In the genomic region with DNA sequence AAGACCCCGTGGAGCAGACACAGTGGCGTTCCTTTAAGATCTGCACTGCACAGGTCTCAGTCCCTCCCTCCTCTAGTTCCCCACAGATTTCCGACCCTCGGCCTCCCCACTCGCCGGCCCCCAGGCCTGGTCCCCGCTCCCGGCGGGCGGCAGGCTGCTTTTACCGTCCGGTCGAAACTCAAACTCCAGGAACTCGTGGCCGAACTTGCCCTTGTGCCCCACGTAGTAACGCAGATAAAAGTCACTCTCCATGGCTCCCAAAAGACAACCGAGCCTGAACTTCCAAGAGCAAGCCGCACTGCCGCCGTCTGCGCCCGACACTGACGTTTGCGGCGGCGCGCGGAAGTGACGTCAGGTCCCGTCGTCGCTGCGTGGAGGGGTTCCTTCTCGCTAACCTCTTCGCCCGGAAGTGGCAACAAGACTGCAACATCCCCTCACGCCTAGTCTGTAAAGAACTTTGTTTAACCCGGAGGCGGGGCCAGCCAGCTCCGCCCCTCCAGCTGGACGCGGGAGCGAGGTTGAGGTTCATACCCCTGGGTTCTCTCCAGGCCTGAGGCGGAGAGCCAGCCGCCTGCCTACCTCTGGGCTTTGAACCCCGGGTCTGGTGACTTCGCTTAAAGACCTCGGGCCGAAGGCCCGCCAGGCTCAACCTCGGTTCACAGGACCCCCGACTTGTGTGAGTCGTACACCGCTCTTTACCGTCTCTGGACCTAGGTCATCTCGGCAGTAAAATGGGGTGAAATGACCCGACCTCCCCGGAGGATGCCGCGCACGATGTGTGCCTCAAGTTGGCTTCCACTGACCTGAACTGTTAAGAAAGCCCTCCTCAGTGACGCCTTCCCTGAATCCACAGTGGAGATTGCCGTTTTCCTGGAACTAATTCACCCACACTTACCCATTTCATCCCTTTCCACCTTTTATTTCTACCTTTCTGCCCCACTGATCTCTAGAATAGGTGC, we compare ENCODE assay signal across 8 cellular contexts. TPM values are rescaled to one million over a fixed set of nuclear protein-coding genes. Genes with fewer than 3 reads are reported as not detected.
A peak's percentile ranks its signal among the peaks of the same experiment; 100 is the strongest.
DNase-seq lines count a peak whose midpoint lies in the region; ATAC-seq and TF ChIP-seq lines count a peak whose summit lies in the region.

A gene (minus strand): TSS at position 322 of the 959 bp plus-strand sequence. CDS start 70 bp downstream, at position 252.

- H3K27ac Mint-ChIP-seq in activated T-cell treated with anti-CD3 and anti-CD28 coated beads, Interleukin-2, amount 50 U/mL, for 24 hours = peak within 1 kb of the TSS; percentile 97

- H3K4me3 Mint-ChIP-seq in activated T-cell treated with anti-CD3 and anti-CD28 coated beads, Interleukin-2, amount 50 U/mL, for 24 hours = peak within 1 kb of the TSS; percentile 98

- peak within 1 kb of the TSS; percentile 75 for H3K4me3 ChIP-seq in mucosa of stomach (ENCODE audit: low read length)

- peak within 1 kb of the TSS; percentile 95 for H3K9ac ChIP-seq in mucosa of stomach (ENCODE audit: low read length)

- H3K27me3 Mint-ChIP-seq in activated T-cell treated with anti-CD3 and anti-CD28 coated beads, Interleukin-2, amount 50 U/mL, for 24 hours = no peaks in the 10 kb centered on the region

- H3K27me3 ChIP-seq in mucosa of stomach (ENCODE audit: control insufficient read depth, insufficient read depth, low read length) = no peaks in the 10 kb centered on the region

- no peaks in the 10 kb centered on the region for H3K9me3 Mint-ChIP-seq in activated T-cell treated with anti-CD3 and anti-CD28 coated beads, Interleukin-2, amount 50 U/mL, for 24 hours

- peak; percentile 91 for TF ChIP-seq POLR2A in erythroblast (IDR thresholded peaks at IDR 0.05; ENCODE audit: low read length)

- H3K4me1 Mint-ChIP-seq in activated T-cell treated with anti-CD3 and anti-CD28 coated beads, Interleukin-2, amount 50 U/mL, for 24 hours (ENCODE audit: low read depth) = peaks cover 29% of the 10 kb centered on the region

- peaks cover 45% of the 10 kb centered on the region for H3K36me3 Mint-ChIP-seq in activated T-cell treated with anti-CD3 and anti-CD28 coated beads, Interleukin-2, amount 50 U/mL, for 24 hours (ENCODE audit: low read depth)

- H3K36me3 ChIP-seq in mucosa of stomach (ENCODE audit: control insufficient read depth, insufficient read depth, low read length) = no peaks in the 10 kb centered on the region

- H3K9me3 ChIP-seq in mucosa of stomach (ENCODE audit: control insufficient read depth, low read length) = no peaks in the 10 kb centered on the region

- in situ Hi-C loops in KBM-7 (cut with MboI; ENCODE audit: low pct_unique_long_range_greater_than_20kb, low sequenced_read_pairs) = no loop called here

- ATAC-seq in GM21717 (IDR thresholded peaks at IDR 0.05; ENCODE audit: unreplicated experiment) = peak; percentile 95

- DNase-seq in DMS153 treated with DMSO at 0.1 percent for 48 hours (lab: John Stamatoyannopoulos, UW; ENCODE audit: unreplicated experiment) = peak; percentile 72
- DNase-seq in KBM-7 = peak; percentile 97
- DNase-seq in activated T-cell treated with anti-CD3 and anti-CD28 coated beads, Interleukin-2, amount 50 U/mL, for 24 hours = peak; percentile 98
- DNase-seq in erythroblast (lab: John Stamatoyannopoulos, UW) = peak; percentile 98
- peak; percentile 93 to 94 for DNase-seq in stimulated activated CD8-positive, alpha-beta memory T cell treated with anti-CD3 and anti-CD28 coated beads, Interleukin-7, amount 100 ng/mL, for 1 hour (ENCODE audit: low read depth in 2 of 2)

- peaks cover 8% of the 10 kb centered on the region for H3K4me1 ChIP-seq in mucosa of stomach (ENCODE audit: control insufficient read depth, insufficient read depth, low read length)

TF ChIP-seq in PFSK-1, 5 proteins besides CTCF, POLR2A, EP300 and RAD21:
- TF ChIP-seq TAF1 (IDR thresholded peaks at IDR 0.05; ENCODE audit: borderline replicate concordance, insufficient read depth, low read length) (peak; percentile 76; the same call in 1 of the 2 replicates), FOXP2 (optimal IDR thresholded peaks at IDR 0.05; ENCODE audit: borderline replicate concordance, extremely low read depth, extremely low read length, insufficient read depth) (peak; percentile 87), POLR2AphosphoS5 (IDR thresholded peaks at IDR 0.05; ENCODE audit: low read depth, low read length) (peak; percentile 79), SIN3A (IDR thresholded peaks at IDR 0.05; ENCODE audit: borderline replicate concordance, insufficient read depth, low read length) (no peak; the same call in 1 of the 2 replicates)
- TF ChIP-seq, protein P1, sequence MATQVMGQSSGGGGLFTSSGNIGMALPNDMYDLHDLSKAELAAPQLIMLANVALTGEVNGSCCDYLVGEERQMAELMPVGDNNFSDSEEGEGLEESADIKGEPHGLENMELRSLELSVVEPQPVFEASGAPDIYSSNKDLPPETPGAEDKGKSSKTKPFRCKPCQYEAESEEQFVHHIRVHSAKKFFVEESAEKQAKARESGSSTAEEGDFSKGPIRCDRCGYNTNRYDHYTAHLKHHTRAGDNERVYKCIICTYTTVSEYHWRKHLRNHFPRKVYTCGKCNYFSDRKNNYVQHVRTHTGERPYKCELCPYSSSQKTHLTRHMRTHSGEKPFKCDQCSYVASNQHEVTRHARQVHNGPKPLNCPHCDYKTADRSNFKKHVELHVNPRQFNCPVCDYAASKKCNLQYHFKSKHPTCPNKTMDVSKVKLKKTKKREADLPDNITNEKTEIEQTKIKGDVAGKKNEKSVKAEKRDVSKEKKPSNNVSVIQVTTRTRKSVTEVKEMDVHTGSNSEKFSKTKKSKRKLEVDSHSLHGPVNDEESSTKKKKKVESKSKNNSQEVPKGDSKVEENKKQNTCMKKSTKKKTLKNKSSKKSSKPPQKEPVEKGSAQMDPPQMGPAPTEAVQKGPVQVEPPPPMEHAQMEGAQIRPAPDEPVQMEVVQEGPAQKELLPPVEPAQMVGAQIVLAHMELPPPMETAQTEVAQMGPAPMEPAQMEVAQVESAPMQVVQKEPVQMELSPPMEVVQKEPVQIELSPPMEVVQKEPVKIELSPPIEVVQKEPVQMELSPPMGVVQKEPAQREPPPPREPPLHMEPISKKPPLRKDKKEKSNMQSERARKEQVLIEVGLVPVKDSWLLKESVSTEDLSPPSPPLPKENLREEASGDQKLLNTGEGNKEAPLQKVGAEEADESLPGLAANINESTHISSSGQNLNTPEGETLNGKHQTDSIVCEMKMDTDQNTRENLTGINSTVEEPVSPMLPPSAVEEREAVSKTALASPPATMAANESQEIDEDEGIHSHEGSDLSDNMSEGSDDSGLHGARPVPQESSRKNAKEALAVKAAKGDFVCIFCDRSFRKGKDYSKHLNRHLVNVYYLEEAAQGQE (IDR thresholded peaks at IDR 0.05; ENCODE audit: insufficient read depth in 1 of 2, low read depth in 2 of 2, low read length in 2 of 2) = no peak

RNA-seq across cellular contexts. Expression of the gene that starts here (rescaled TPM):
- 42.3 TPM for polyA plus RNA-seq in PFSK-1 (2012; ENCODE audit: insufficient read length, low read depth)

Comparison
In these comparisons a context has a peak if more than half of its experiments do, and no peak if none do; other contexts are left out.
1. Peak in every context shown above with its lines: DNase-seq, ATAC-seq and H3K4me3 ChIP-seq.